ENCODE assay signal across 10 cellular contexts in genomic region chr1:167563579-167564246, GRCh38. TPM values are rescaled to one million over a fixed set of nuclear protein-coding genes. Genes with fewer than 3 reads are reported as not detected.
DNase-seq lines count a peak whose midpoint lies in the region; TF ChIP-seq lines count a peak whose summit lies in the region.
"Had no signal": no experiment of that assay in that cellular context is flagged by ENCODE, and none has a peak within 500 bp of the region (broad histone marks: within the 10 kb centered on the region; RNA-seq: fewer than 3 reads in every experiment).

No MANE protein-coding gene starts in this region.

- peaks cover 10% of the 10 kb centered on the region for H3K27me3 Mint-ChIP-seq in activated CD4-positive, alpha-beta T cell treated with anti-CD3 and anti-CD28 coated beads, Interleukin-2, amount 10 ng/mL, durations not matched to agents 24 days and 14 days

- no peak overlapping the region for H3K4me3 Mint-ChIP-seq in activated CD4-positive, alpha-beta T cell treated with anti-CD3 and anti-CD28 coated beads, Interleukin-2, amount 10 ng/mL, durations not matched to agents 24 days and 14 days

- no peak overlapping the region for H2AFZ ChIP-seq in GM23248

- WGBS in stomach, 5 donors, result 60 to 75% (median 66%) methylated on average over 7 of the region's 7 CpGs
- WGBS in GM23248 (ENCODE audit: low coverage in 1 of 2, low lambda C conversion rate in 2 of 2, missing lambda C conversion rate in 2 of 2), 2 experiments, result 75 to 78% methylated on average over 6 of the region's 7 CpGs

- TF ChIP-seq POLR2A in stomach (IDR thresholded peaks at IDR 0.05), result no peak

- H3K36me3 ChIP-seq in stomach (no peaks in the 10 kb centered on the region), GM23248 (ENCODE audit: low read depth) (no peaks in the 10 kb centered on the region)

- peaks cover 0 to 12% (median 0%) of the 10 kb centered on the region in 4 donors for H3K4me1 ChIP-seq in stomach
- no peaks in the 10 kb centered on the region for H3K4me1 ChIP-seq in GM23248 (ENCODE audit: insufficient read depth)

- in situ Hi-C loops in GM23248 (cut with MboI), result no loop called here

- TF ChIP-seq CTCF in epithelial cell of esophagus (IDR thresholded peaks at IDR 0.05; ENCODE audit: insufficient read depth, low read depth, low read length, missing control alignments) (no peak), stomach (IDR thresholded peaks at IDR 0.05) (no peak)

- H3K27me3 ChIP-seq in stomach (no peaks in the 10 kb centered on the region), GM23248 (replicated peaks; ENCODE audit: insufficient read depth) (no peaks in the 10 kb centered on the region)

- H3K4me1 Mint-ChIP-seq in activated CD4-positive, alpha-beta T cell treated with anti-CD3 and anti-CD28 coated beads, Interleukin-2, amount 10 ng/mL, durations not matched to agents 24 days and 14 days, result peaks cover 10% of the 10 kb centered on the region

- no peaks in the 10 kb centered on the region for H3K79me2 ChIP-seq in GM23248 (ENCODE audit: insufficient read depth)

- no peak overlapping the region for H3K27ac Mint-ChIP-seq in activated CD4-positive, alpha-beta T cell treated with anti-CD3 and anti-CD28 coated beads, Interleukin-2, amount 10 ng/mL, durations not matched to agents 24 days and 14 days

- intact Hi-C loops in stomach (cut with DNase I; ENCODE audit: low total_unique reads), result no loop called here
- intact Hi-C loops in activated CD4-positive, alpha-beta T cell treated with anti-CD3 and anti-CD28 coated beads, Interleukin-2, amount 10 ng/mL, durations not matched to agents 24 days and 14 days (cut with micrococcal nuclease), result no loop called here

- DNase-seq in NCI-H1436 treated with DMSO at 0.1 percent for 48 hours (lab: John Stamatoyannopoulos, UW) (peak; percentile 2), NCI-H1436 (lab: John Stamatoyannopoulos, UW) (no peak), NCI-H748 treated with DMSO at 0.1 percent for 48 hours (lab: John Stamatoyannopoulos, UW) (peak; percentile 41), epithelial cell of esophagus (ENCODE audit: low read depth) (peak; percentile 67), stomach (peak; percentile 42), cerebellar nuclear complex (lab: John Stamatoyannopoulos, UW) (no peak), GM23248 (no peak)
- no peak for DNase-seq in activated CD4-positive, alpha-beta T cell treated with anti-CD3 and anti-CD28 coated beads, Interleukin-2, amount 10 ng/mL, durations not matched to agents 24 days and 14 days
- DNase-seq: NCI-H524 treated with DMSO at 0.1 percent for 48 hours had no signal

- no peaks in the 10 kb centered on the region for H3K36me3 Mint-ChIP-seq in activated CD4-positive, alpha-beta T cell treated with anti-CD3 and anti-CD28 coated beads, Interleukin-2, amount 10 ng/mL, durations not matched to agents 24 days and 14 days (ENCODE audit: low read depth)

- no peaks in the 10 kb centered on the region for H3K9me3 ChIP-seq in stomach
- no peaks in the 10 kb centered on the region for H3K9me3 ChIP-seq in GM23248 (ENCODE audit: low read depth)

- no peaks in the 10 kb centered on the region for H4K20me1 ChIP-seq in GM23248 (ENCODE audit: insufficient read depth)

- no peak for TF ChIP-seq EP300 in stomach (IDR thresholded peaks at IDR 0.05)

- H3K27ac ChIP-seq in stomach (peak overlapping the region in 1 of 5 donors; percentile 27), GM23248 (no peak overlapping the region)

- H3K4me3 ChIP-seq in epithelial cell of esophagus (ENCODE audit: low read length) (no peak overlapping the region), stomach (no peak overlapping the region), GM23248 (no peak overlapping the region)

- H3F3A ChIP-seq in GM23248 (ENCODE audit: insufficient read depth), result no peaks in the 10 kb centered on the region

- no peak overlapping the region for H3K4me2 ChIP-seq in GM23248 (ENCODE audit: unreplicated experiment)

- H3K9ac ChIP-seq in GM23248, result no peak overlapping the region

- no peaks in the 10 kb centered on the region for H3K9me3 Mint-ChIP-seq in activated CD4-positive, alpha-beta T cell treated with anti-CD3 and anti-CD28 coated beads, Interleukin-2, amount 10 ng/mL, durations not matched to agents 24 days and 14 days

- no peaks in the 10 kb centered on the region for H3K9me2 ChIP-seq in GM23248 (ENCODE audit: insufficient read depth)

RNA-seq across cellular contexts. Expression of gene CREG1, which starts 10.2 kb away (rescaled TPM):
- 100 to 1,000 TPM in 2 of 5 donors, 10 to 100 TPM in 3; 74.9 to 120 (median 87.7) TPM for total RNA-seq in stomach
- polyA plus RNA-seq in stomach (10 to 100 TPM; 44.6 to 70.3 (median 65.9) TPM), GM23248 (2016; fragmentation: Nextera tagmentation; extraction: Ambion mirVana) (72.0 and 73.1 TPM in 2 replicates)
- 12.3 and 13.6 TPM in 2 replicates for total RNA-seq in activated CD4-positive, alpha-beta T cell treated with anti-CD3 and anti-CD28 coated beads, Interleukin-2, amount 10 ng/mL, durations not matched to agents 24 days and 14 days
- 86.6 and 90.5 TPM in 2 replicates for total RNA-seq in GM23248 (2014; rRNA removed; shearing (Covaris generic))

RNA-seq across cellular contexts. Expression of gene CD247, which starts 45.4 kb away (rescaled TPM):
- 1 to 10 TPM in 2 of 5 donors, not detected in 3; 5.3 to 6.7 TPM for total RNA-seq in stomach
- polyA plus RNA-seq in stomach (1 to 10 TPM in 2 of 3 donors, under 1 TPM in 1; 0.68 to 3.1 (median 1.0) TPM), GM23248 (2016; fragmentation: Nextera tagmentation; extraction: Ambion mirVana) (not detected in 2 replicates)
- total RNA-seq in activated CD4-positive, alpha-beta T cell treated with anti-CD3 and anti-CD28 coated beads, Interleukin-2, amount 10 ng/mL, durations not matched to agents 24 days and 14 days, result 183 and 186 TPM in 2 replicates
- total RNA-seq in GM23248 (2014; rRNA removed; shearing (Covaris generic)), result not detected in 2 replicates
- total RNA-seq: fibroblast of villous mesenchyme had no signal

Comparison
In these comparisons a context has a peak if more than half of its experiments do, and no peak if none do; other contexts are left out.
1. DNase-seq: peak in NCI-H1436 treated with DMSO at 0.1 percent for 48 hours (single experiment), NCI-H748 treated with DMSO at 0.1 percent for 48 hours (single experiment), epithelial cell of esophagus (single experiment) and stomach (single experiment); none in NCI-H1436 (single experiment), cerebellar nuclear complex (0 of 2), activated CD4-positive, alpha-beta T cell treated with anti-CD3 and anti-CD28 coated beads, Interleukin-2, amount 10 ng/mL, durations not matched to agents 24 days and 14 days (single experiment) and GM23248 (single experiment).
2. RNA of gene CD247, which starts 45.4 kb away (total RNA-seq): 183 to 186 TPM in activated CD4-positive, alpha-beta T cell treated with anti-CD3 and anti-CD28 coated beads, Interleukin-2, amount 10 ng/mL, durations not matched to agents 24 days and 14 days; 5.3 to 6.7 TPM in stomach and not detected in GM23248; every median in the first group is over 10 times any median in the second.